ENCODE assay signal across 2 cellular contexts in the genomic region with DNA sequence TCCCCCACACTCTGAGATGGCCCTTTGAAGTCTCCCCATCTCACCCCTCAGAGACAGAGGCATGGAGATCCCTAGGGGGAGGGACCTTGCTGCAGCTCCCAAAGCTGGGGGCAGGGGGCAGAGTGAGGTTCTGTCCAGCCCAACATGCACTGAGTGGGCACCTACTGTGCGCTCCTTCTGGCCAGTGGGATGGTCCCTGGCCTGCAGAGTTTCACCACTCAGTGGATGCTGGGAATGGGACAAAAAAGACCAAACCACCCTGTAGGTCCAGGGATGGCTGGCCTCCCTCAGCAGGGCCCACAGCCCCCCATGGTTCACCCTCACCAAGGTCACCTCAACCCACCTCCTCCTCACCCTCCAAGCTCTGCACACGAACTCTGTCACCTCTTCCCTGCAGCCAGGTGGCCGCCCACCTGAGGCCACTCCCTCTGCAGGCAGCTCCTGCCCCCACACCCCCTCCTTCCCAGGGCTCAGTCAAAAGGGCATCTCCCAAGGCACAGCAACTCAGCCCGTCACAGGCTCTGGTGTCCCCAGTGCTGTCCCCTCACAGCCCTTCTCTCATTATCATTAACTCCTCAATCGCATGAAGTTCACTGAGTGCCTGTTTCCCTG.
TF ChIP-seq lines count a peak whose summit lies in the region.

No MANE protein-coding gene starts in this region.

TF ChIP-seq in GM23338, 12 proteins besides CTCF, POLR2A, EP300 and RAD21 (continued from another document and continues in another):
- TF ChIP-seq REST (IDR thresholded peaks at IDR 0.05; ENCODE audit: unreplicated experiment) = no peak
- TF ChIP-seq POLR2AphosphoS5 (IDR thresholded peaks at IDR 0.05; ENCODE audit: low read depth) = no peak
- TF ChIP-seq CREB1 (CRISPR knock-in tag; IDR thresholded peaks at IDR 0.05; ENCODE audit: low read depth) = no peak
- TF ChIP-seq ZNF331 (CRISPR knock-in tag; IDR thresholded peaks at IDR 0.05; ENCODE audit: low read depth) = no peak
- no peak for TF ChIP-seq NANOG (IDR thresholded peaks at IDR 0.05; ENCODE audit: borderline replicate concordance)
- no peak for TF ChIP-seq EZH2phosphoT487 (IDR thresholded peaks at IDR 0.05; ENCODE audit: unreplicated experiment)
- TF ChIP-seq, protein P1, sequence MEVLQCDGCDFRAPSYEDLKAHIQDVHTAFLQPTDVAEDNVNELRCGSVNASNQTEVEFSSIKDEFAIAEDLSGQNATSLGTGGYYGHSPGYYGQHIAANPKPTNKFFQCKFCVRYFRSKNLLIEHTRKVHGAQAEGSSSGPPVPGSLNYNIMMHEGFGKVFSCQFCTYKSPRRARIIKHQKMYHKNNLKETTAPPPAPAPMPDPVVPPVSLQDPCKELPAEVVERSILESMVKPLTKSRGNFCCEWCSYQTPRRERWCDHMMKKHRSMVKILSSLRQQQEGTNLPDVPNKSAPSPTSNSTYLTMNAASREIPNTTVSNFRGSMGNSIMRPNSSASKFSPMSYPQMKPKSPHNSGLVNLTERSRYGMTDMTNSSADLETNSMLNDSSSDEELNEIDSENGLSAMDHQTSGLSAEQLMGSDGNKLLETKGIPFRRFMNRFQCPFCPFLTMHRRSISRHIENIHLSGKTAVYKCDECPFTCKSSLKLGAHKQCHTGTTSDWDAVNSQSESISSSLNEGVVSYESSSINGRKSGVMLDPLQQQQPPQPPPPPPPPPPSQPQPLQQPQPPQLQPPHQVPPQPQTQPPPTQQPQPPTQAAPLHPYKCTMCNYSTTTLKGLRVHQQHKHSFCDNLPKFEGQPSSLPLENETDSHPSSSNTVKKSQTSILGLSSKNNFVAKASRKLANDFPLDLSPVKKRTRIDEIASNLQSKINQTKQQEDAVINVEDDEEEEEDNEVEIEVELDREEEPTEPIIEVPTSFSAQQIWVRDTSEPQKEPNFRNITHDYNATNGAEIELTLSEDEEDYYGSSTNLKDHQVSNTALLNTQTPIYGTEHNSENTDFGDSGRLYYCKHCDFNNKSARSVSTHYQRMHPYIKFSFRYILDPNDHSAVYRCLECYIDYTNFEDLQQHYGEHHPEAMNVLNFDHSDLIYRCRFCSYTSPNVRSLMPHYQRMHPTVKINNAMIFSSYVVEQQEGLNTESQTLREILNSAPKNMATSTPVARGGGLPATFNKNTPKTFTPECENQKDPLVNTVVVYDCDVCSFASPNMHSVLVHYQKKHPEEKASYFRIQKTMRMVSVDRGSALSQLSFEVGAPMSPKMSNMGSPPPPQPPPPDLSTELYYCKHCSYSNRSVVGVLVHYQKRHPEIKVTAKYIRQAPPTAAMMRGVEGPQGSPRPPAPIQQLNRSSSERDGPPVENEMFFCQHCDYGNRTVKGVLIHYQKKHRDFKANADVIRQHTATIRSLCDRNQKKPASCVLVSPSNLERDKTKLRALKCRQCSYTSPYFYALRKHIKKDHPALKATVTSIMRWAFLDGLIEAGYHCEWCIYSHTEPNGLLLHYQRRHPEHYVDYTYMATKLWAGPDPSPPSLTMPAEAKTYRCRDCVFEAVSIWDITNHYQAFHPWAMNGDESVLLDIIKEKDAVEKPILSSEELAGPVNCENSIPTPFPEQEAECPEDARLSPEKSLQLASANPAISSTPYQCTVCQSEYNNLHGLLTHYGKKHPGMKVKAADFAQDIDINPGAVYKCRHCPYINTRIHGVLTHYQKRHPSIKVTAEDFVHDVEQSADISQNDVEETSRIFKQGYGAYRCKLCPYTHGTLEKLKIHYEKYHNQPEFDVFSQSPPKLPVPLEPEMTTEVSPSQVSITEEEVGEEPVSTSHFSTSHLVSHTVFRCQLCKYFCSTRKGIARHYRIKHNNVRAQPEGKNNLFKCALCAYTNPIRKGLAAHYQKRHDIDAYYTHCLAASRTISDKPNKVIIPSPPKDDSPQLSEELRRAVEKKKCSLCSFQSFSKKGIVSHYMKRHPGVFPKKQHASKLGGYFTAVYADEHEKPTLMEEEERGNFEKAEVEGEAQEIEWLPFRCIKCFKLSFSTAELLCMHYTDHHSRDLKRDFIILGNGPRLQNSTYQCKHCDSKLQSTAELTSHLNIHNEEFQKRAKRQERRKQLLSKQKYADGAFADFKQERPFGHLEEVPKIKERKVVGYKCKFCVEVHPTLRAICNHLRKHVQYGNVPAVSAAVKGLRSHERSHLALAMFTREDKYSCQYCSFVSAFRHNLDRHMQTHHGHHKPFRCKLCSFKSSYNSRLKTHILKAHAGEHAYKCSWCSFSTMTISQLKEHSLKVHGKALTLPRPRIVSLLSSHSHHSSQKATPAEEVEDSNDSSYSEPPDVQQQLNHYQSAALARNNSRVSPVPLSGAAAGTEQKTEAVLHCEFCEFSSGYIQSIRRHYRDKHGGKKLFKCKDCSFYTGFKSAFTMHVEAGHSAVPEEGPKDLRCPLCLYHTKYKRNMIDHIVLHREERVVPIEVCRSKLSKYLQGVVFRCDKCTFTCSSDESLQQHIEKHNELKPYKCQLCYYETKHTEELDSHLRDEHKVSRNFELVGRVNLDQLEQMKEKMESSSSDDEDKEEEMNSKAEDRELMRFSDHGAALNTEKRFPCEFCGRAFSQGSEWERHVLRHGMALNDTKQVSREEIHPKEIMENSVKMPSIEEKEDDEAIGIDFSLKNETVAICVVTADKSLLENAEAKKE (CRISPR knock-in tag; IDR thresholded peaks at IDR 0.05) = no peak
- TF ChIP-seq ZNF114 (CRISPR knock-in tag; IDR thresholded peaks at IDR 0.05) = no peak
- TF ChIP-seq ETS1 (IDR thresholded peaks at IDR 0.05) = no peak

TF ChIP-seq in IMR-90, 13 proteins besides CTCF, POLR2A, EP300 and RAD21 (continued from another document):
- TF ChIP-seq, protein P2, sequence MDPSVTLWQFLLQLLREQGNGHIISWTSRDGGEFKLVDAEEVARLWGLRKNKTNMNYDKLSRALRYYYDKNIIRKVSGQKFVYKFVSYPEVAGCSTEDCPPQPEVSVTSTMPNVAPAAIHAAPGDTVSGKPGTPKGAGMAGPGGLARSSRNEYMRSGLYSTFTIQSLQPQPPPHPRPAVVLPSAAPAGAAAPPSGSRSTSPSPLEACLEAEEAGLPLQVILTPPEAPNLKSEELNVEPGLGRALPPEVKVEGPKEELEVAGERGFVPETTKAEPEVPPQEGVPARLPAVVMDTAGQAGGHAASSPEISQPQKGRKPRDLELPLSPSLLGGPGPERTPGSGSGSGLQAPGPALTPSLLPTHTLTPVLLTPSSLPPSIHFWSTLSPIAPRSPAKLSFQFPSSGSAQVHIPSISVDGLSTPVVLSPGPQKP (IDR thresholded peaks at IDR 0.05; ENCODE audit: borderline replicate concordance, low read depth, low read length) = no peak
- no peak for TF ChIP-seq FOS (IDR thresholded peaks at IDR 0.05; ENCODE audit: low read depth, low read length)
- TF ChIP-seq SMC3 (IDR thresholded peaks at IDR 0.05; ENCODE audit: low read depth, low read length) = no peak
